Comparison of ENCODE assay signal across 1 cellular context in genomic region chr9:100098887-100099721, GRCh38.
TF ChIP-seq lines count a peak whose summit lies in the region.

ERP44 (minus strand) TSS chr9:100099000; CDS start chr9:100098840, 160 bp downstream.
A gene with protein sequence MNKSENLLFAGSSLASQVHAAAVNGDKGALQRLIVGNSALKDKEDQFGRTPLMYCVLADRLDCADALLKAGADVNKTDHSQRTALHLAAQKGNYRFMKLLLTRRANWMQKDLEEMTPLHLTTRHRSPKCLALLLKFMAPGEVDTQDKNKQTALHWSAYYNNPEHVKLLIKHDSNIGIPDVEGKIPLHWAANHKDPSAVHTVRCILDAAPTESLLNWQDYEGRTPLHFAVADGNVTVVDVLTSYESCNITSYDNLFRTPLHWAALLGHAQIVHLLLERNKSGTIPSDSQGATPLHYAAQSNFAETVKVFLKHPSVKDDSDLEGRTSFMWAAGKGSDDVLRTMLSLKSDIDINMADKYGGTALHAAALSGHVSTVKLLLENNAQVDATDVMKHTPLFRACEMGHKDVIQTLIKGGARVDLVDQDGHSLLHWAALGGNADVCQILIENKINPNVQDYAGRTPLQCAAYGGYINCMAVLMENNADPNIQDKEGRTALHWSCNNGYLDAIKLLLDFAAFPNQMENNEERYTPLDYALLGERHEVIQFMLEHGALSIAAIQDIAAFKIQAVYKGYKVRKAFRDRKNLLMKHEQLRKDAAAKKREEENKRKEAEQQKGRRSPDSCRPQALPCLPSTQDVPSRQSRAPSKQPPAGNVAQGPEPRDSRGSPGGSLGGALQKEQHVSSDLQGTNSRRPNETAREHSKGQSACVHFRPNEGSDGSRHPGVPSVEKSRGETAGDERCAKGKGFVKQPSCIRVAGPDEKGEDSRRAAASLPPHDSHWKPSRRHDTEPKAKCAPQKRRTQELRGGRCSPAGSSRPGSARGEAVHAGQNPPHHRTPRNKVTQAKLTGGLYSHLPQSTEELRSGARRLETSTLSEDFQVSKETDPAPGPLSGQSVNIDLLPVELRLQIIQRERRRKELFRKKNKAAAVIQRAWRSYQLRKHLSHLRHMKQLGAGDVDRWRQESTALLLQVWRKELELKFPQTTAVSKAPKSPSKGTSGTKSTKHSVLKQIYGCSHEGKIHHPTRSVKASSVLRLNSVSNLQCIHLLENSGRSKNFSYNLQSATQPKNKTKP (plus strand): TSS chr9:100099243. CDS start chr9:100104522, 5,279 bp downstream.

TF ChIP-seq in K562, 482 proteins besides CTCF, POLR2A, EP300 and RAD21 (continued from another document and continues in another):
- TF ChIP-seq, protein P1, sequence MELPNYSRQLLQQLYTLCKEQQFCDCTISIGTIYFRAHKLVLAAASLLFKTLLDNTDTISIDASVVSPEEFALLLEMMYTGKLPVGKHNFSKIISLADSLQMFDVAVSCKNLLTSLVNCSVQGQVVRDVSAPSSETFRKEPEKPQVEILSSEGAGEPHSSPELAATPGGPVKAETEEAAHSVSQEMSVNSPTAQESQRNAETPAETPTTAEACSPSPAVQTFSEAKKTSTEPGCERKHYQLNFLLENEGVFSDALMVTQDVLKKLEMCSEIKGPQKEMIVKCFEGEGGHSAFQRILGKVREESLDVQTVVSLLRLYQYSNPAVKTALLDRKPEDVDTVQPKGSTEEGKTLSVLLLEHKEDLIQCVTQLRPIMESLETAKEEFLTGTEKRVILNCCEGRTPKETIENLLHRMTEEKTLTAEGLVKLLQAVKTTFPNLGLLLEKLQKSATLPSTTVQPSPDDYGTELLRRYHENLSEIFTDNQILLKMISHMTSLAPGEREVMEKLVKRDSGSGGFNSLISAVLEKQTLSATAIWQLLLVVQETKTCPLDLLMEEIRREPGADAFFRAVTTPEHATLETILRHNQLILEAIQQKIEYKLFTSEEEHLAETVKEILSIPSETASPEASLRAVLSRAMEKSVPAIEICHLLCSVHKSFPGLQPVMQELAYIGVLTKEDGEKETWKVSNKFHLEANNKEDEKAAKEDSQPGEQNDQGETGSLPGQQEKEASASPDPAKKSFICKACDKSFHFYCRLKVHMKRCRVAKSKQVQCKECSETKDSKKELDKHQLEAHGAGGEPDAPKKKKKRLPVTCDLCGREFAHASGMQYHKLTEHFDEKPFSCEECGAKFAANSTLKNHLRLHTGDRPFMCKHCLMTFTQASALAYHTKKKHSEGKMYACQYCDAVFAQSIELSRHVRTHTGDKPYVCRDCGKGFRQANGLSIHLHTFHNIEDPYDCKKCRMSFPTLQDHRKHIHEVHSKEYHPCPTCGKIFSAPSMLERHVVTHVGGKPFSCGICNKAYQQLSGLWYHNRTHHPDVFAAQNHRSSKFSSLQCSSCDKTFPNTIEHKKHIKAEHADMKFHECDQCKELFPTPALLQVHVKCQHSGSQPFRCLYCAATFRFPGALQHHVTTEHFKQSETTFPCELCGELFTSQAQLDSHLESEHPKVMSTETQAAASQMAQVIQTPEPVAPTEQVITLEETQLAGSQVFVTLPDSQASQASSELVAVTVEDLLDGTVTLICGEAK (IDR thresholded peaks at IDR 0.05), result peak; percentile 95
- TF ChIP-seq, protein P1 (CRISPR knock-in tag; IDR thresholded peaks at IDR 0.05), result no peak
- TF ChIP-seq HCFC1 (IDR thresholded peaks at IDR 0.05; ENCODE audit: low read depth, low read length) (peak; percentile 98), ZBTB7A (IDR thresholded peaks at IDR 0.05; ENCODE audit: borderline replicate concordance, control insufficient read depth, low read depth, low read length) (peak; percentile 75; the same call in 1 of the 2 replicates), RBBP5 (IDR thresholded peaks at IDR 0.05; ENCODE audit: borderline replicate concordance, insufficient read depth, low read length, poor library complexity, severe bottlenecking) (peak; percentile 98), SMARCA5 (IDR thresholded peaks at IDR 0.05) (no peak), GABPB1 (CRISPR knock-in tag; IDR thresholded peaks at IDR 0.05) (peak; percentile 96), TCF3 (CRISPR knock-in tag; IDR thresholded peaks at IDR 0.05) (no peak), ZBTB1 (CRISPR knock-in tag; IDR thresholded peaks at IDR 0.05; ENCODE audit: borderline replicate concordance, low read depth) (peak; percentile 74; the same call in 1 of the 2 replicates), NR2C1 (IDR thresholded peaks at IDR 0.05) (peak; percentile 95), NR2C1 (tag; IDR thresholded peaks at IDR 0.05) (peak; percentile 97), SMARCE1 (IDR thresholded peaks at IDR 0.05) (0 out of 2 replicates have a peak, but pooled peaks have one; percentile 17), FOXK2 (conservative IDR thresholded peaks at IDR 0.05 in 1 of 2, IDR thresholded peaks at IDR 0.05 in 1 of 2; ENCODE audit: low read depth in 2 of 2) (peak; percentile 29 to 40; a peak in 3 of 4 replicates), ZSCAN32 (CRISPR knock-in tag; IDR thresholded peaks at IDR 0.05) (no peak), PHF20 (IDR thresholded peaks at IDR 0.05; ENCODE audit: partially characterized antibody) (peak; percentile 56), ZNF197 (CRISPR knock-in tag; IDR thresholded peaks at IDR 0.05; ENCODE audit: low read depth) (peak; percentile 95), ZFX (CRISPR knock-in tag; IDR thresholded peaks at IDR 0.05) (peak; percentile 98), ZNF263 (CRISPR knock-in tag; IDR thresholded peaks at IDR 0.05; ENCODE audit: borderline replicate concordance) (0 out of 2 replicates have a peak, but pooled peaks have one; percentile 2), ZNF324 (CRISPR knock-in tag; IDR thresholded peaks at IDR 0.05) (no peak), KLF13 (tag; IDR thresholded peaks at IDR 0.05; ENCODE audit: borderline replicate concordance, low read depth) (peak; percentile 57; the same call in 1 of the 2 replicates), MBD2 (IDR thresholded peaks at IDR 0.05; ENCODE audit: borderline replicate concordance, low read depth) (peak; percentile 89), ZNF253 (CRISPR knock-in tag; conservative IDR thresholded peaks at IDR 0.05) (no peak), FOSL1 (tag; conservative IDR thresholded peaks at IDR 0.05) (peak; percentile 47; the same call in 1 of the 2 replicates), MAZ (CRISPR knock-in tag; conservative IDR thresholded peaks at IDR 0.05 in 1 of 2, IDR thresholded peaks at IDR 0.05 in 1 of 2) (peak; percentile 72 to 94), EP400 (IDR thresholded peaks at IDR 0.05) (peak; percentile 45; the same call in 1 of the 2 replicates), SUPT5H (IDR thresholded peaks at IDR 0.05) (peak; percentile 86), ZNF785 (CRISPR knock-in tag; IDR thresholded peaks at IDR 0.05) (no peak), TBP (optimal IDR thresholded peaks at IDR 0.05; ENCODE audit: low read depth, low read length) (peak; percentile 60), KDM4B (IDR thresholded peaks at IDR 0.05; ENCODE audit: borderline replicate concordance in 2 of 2, low read depth in 1 of 2) (peak in 1 of 2 experiments; percentile 88; a peak in 1 of 4 replicates), GABPA (tag; conservative IDR thresholded peaks at IDR 0.05; ENCODE audit: low read depth) (peak; percentile 94), ZNF592 (IDR thresholded peaks at IDR 0.05) (peak; percentile 94), MYC (IDR thresholded peaks at IDR 0.05; ENCODE audit: low read depth, low read length) (peak; percentile 15; the same call in 1 of the 2 replicates), MYC (CRISPR knock-in tag; IDR thresholded peaks at IDR 0.05; ENCODE audit: borderline replicate concordance, low read depth) (no peak), POLR2AphosphoS5 (IDR thresholded peaks at IDR 0.05; ENCODE audit: control insufficient read depth, insufficient read depth, low read depth, low read length) (peak; percentile 65; the same call in 1 of the 2 replicates), ZZZ3 (IDR thresholded peaks at IDR 0.05) (0 out of 2 replicates have a peak, but pooled peaks have one; percentile 65)
- TF ChIP-seq, protein P2, sequence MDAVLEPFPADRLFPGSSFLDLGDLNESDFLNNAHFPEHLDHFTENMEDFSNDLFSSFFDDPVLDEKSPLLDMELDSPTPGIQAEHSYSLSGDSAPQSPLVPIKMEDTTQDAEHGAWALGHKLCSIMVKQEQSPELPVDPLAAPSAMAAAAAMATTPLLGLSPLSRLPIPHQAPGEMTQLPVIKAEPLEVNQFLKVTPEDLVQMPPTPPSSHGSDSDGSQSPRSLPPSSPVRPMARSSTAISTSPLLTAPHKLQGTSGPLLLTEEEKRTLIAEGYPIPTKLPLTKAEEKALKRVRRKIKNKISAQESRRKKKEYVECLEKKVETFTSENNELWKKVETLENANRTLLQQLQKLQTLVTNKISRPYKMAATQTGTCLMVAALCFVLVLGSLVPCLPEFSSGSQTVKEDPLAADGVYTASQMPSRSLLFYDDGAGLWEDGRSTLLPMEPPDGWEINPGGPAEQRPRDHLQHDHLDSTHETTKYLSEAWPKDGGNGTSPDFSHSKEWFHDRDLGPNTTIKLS (IDR thresholded peaks at IDR 0.05; ENCODE audit: borderline replicate concordance, low read depth), result peak; percentile 92
- TF ChIP-seq, protein P3, sequence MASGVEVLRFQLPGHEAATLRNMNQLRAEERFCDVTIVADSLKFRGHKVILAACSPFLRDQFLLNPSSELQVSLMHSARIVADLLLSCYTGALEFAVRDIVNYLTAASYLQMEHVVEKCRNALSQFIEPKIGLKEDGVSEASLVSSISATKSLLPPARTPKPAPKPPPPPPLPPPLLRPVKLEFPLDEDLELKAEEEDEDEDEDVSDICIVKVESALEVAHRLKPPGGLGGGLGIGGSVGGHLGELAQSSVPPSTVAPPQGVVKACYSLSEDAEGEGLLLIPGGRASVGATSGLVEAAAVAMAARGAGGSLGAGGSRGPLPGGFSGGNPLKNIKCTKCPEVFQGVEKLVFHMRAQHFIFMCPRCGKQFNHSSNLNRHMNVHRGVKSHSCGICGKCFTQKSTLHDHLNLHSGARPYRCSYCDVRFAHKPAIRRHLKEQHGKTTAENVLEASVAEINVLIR (CRISPR knock-in tag; IDR thresholded peaks at IDR 0.05), result peak; percentile 52; the same call in 1 of the 2 replicates
